1 cellular context compared by ENCODE assay signal in the genomic region with DNA sequence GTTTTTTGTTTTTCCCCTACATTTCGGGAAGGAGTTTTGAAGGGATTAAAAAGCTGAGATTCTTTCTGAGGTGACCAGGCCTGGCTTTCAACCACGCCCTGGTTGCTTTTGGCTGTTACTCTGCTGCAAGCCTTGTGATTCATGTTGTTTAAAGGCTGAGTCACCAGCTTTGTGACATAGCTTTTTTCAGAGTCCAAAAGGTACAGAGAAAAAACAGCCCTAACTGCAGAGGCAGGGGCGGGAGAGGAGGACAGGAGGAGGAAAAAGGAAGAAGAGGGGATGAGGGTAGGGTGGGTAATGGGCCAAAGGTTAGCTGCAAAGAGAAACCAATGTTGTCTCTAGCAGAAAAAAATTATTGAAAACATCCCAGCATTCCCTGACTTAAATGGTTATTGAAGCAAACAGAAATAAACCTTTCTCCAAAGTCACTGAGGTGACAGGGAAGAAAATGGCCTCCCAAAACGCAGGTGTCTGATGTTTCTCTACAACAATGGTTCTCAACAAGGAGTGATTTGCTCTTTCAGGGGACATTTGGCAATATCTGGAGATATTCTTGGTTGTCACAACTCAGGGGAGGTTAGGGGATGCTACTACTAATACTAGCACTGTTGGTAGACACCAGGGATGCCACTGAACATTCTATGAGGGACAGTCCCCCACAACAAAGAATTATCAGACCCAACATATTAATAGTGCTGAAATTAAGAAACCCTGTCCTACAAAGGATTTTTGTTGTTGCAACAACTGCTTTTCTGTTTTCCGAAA.
TF ChIP-seq lines count a peak whose summit lies in the region.

No MANE protein-coding gene starts in this region.

TF ChIP-seq in K562, 482 proteins besides CTCF, POLR2A, EP300 and RAD21 (continued from another document and continues in another):
- TF ChIP-seq C11orf30 (IDR thresholded peaks at IDR 0.05; ENCODE audit: low read depth) (no peak), POLR2H (tag; IDR thresholded peaks at IDR 0.05; ENCODE audit: low read depth) (no peak), ZNF436 (CRISPR knock-in tag; IDR thresholded peaks at IDR 0.05) (no peak), ZBTB2 (IDR thresholded peaks at IDR 0.05) (no peak), ATF3 (IDR thresholded peaks at IDR 0.05) (peak; percentile 94), ATF3 (CRISPR knock-in tag; conservative IDR thresholded peaks at IDR 0.05) (no peak), BRD9 (IDR thresholded peaks at IDR 0.05; ENCODE audit: low read depth, partially characterized antibody) (peak; percentile 63), EWSR1 (IDR thresholded peaks at IDR 0.05; ENCODE audit: borderline replicate concordance, low read depth, partially characterized antibody) (no peak), MAFG (tag; conservative IDR thresholded peaks at IDR 0.05) (peak; percentile 91), ETV6 (IDR thresholded peaks at IDR 0.05; ENCODE audit: borderline replicate concordance in 1 of 2, low read depth in 2 of 2, low read length in 1 of 2) (no peak), ETV6 (CRISPR knock-in tag; IDR thresholded peaks at IDR 0.05; ENCODE audit: borderline replicate concordance) (no peak), NR2C1 (IDR thresholded peaks at IDR 0.05) (no peak), NR2C1 (tag; IDR thresholded peaks at IDR 0.05) (no peak), SREBF2 (CRISPR knock-in tag; IDR thresholded peaks at IDR 0.05) (no peak), BACH1 (tag; IDR thresholded peaks at IDR 0.05) (peak; percentile 14; the same call in 1 of the 2 replicates), CEBPZ (IDR thresholded peaks at IDR 0.05; ENCODE audit: borderline replicate concordance, low read depth, low read length) (no peak), SRSF1 (IDR thresholded peaks at IDR 0.05; ENCODE audit: low read depth, low read length) (no peak), ZKSCAN3 (CRISPR knock-in tag; IDR thresholded peaks at IDR 0.05) (no peak), CCAR2 (IDR thresholded peaks at IDR 0.05; ENCODE audit: low read depth, low read length) (no peak), SMAD3 (CRISPR knock-in tag; conservative IDR thresholded peaks at IDR 0.05) (no peak), MEF2A (IDR thresholded peaks at IDR 0.05; ENCODE audit: control insufficient read depth, low read depth, low read length) (no peak), DIDO1 (tag; IDR thresholded peaks at IDR 0.05; ENCODE audit: low read depth) (no peak), SMC3 (conservative IDR thresholded peaks at IDR 0.05; ENCODE audit: insufficient read depth, low read depth, low read length) (no peak), MCM5 (IDR thresholded peaks at IDR 0.05; ENCODE audit: low read depth) (no peak), ZNF384 (IDR thresholded peaks at IDR 0.05; ENCODE audit: low read depth, low read length) (peak; percentile 67), ZNF444 (CRISPR knock-in tag; IDR thresholded peaks at IDR 0.05) (no peak), GTF2B (IDR thresholded peaks at IDR 0.05; ENCODE audit: extremely low read depth, insufficient read length) (no peak), KDM5B (IDR thresholded peaks at IDR 0.05; ENCODE audit: insufficient replicate concordance, low read depth, low read length) (no peak), ZNF316 (IDR thresholded peaks at IDR 0.05) (peak; percentile 98), GATAD2B (IDR thresholded peaks at IDR 0.05; ENCODE audit: borderline replicate concordance) (no peak), HLTF (IDR thresholded peaks at IDR 0.05) (peak; percentile 39; the same call in 1 of the 2 replicates), SMAD1 (IDR thresholded peaks at IDR 0.05; ENCODE audit: low read depth, low read length, partially characterized antibody) (peak; percentile 69), GABPA (tag; conservative IDR thresholded peaks at IDR 0.05; ENCODE audit: low read depth) (no peak), YY1 (IDR thresholded peaks at IDR 0.05; ENCODE audit: borderline replicate concordance in 1 of 3, control insufficient read depth in 1 of 3, extremely low read depth in 1 of 3, insufficient read depth in 3 of 3, insufficient read length in 1 of 3, insufficient replicate concordance in 2 of 3, low read depth in 1 of 3, low read length in 2 of 3) (peak in 1 of 3 experiments; percentile 57), ZMIZ1 (IDR thresholded peaks at IDR 0.05; ENCODE audit: low read depth in 2 of 2, low read length in 2 of 2) (no peak), NFE2L1 (tag; IDR thresholded peaks at IDR 0.05; ENCODE audit: borderline replicate concordance, low read depth) (peak; percentile 37; the same call in 1 of the 2 replicates), CREM (IDR thresholded peaks at IDR 0.05; ENCODE audit: low read depth) (peak; percentile 44; the same call in 1 of the 2 replicates), MTF1 (CRISPR knock-in tag; IDR thresholded peaks at IDR 0.05; ENCODE audit: borderline replicate concordance) (no peak), CBFA2T3 (IDR thresholded peaks at IDR 0.05) (peak; percentile 15; the same call in 1 of the 2 replicates), NBN (IDR thresholded peaks at IDR 0.05; ENCODE audit: low read depth) (peak; percentile 69), ARHGAP35 (IDR thresholded peaks at IDR 0.05; ENCODE audit: partially characterized antibody) (no peak), SIN3B (IDR thresholded peaks at IDR 0.05; ENCODE audit: low read depth) (no peak)
- TF ChIP-seq, protein P1, sequence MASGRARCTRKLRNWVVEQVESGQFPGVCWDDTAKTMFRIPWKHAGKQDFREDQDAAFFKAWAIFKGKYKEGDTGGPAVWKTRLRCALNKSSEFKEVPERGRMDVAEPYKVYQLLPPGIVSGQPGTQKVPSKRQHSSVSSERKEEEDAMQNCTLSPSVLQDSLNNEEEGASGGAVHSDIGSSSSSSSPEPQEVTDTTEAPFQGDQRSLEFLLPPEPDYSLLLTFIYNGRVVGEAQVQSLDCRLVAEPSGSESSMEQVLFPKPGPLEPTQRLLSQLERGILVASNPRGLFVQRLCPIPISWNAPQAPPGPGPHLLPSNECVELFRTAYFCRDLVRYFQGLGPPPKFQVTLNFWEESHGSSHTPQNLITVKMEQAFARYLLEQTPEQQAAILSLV (tag; IDR thresholded peaks at IDR 0.05): no peak
- TF ChIP-seq, protein P2, sequence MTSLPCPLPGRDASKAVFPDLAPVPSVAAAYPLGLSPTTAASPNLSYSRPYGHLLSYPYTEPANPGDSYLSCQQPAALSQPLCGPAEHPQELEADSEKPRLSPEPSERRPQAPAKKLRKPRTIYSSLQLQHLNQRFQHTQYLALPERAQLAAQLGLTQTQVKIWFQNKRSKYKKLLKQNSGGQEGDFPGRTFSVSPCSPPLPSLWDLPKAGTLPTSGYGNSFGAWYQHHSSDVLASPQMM (CRISPR knock-in tag; IDR thresholded peaks at IDR 0.05): no peak
- TF ChIP-seq, protein P3, sequence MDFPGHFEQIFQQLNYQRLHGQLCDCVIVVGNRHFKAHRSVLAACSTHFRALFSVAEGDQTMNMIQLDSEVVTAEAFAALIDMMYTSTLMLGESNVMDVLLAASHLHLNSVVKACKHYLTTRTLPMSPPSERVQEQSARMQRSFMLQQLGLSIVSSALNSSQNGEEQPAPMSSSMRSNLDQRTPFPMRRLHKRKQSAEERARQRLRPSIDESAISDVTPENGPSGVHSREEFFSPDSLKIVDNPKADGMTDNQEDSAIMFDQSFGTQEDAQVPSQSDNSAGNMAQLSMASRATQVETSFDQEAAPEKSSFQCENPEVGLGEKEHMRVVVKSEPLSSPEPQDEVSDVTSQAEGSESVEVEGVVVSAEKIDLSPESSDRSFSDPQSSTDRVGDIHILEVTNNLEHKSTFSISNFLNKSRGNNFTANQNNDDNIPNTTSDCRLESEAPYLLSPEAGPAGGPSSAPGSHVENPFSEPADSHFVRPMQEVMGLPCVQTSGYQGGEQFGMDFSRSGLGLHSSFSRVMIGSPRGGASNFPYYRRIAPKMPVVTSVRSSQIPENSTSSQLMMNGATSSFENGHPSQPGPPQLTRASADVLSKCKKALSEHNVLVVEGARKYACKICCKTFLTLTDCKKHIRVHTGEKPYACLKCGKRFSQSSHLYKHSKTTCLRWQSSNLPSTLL (IDR thresholded peaks at IDR 0.05): no peak
- TF ChIP-seq, protein P4, sequence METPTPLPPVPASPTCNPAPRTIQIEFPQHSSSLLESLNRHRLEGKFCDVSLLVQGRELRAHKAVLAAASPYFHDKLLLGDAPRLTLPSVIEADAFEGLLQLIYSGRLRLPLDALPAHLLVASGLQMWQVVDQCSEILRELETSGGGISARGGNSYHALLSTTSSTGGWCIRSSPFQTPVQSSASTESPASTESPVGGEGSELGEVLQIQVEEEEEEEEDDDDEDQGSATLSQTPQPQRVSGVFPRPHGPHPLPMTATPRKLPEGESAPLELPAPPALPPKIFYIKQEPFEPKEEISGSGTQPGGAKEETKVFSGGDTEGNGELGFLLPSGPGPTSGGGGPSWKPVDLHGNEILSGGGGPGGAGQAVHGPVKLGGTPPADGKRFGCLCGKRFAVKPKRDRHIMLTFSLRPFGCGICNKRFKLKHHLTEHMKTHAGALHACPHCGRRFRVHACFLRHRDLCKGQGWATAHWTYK (CRISPR knock-in tag; IDR thresholded peaks at IDR 0.05): no peak
- TF ChIP-seq, protein P5, sequence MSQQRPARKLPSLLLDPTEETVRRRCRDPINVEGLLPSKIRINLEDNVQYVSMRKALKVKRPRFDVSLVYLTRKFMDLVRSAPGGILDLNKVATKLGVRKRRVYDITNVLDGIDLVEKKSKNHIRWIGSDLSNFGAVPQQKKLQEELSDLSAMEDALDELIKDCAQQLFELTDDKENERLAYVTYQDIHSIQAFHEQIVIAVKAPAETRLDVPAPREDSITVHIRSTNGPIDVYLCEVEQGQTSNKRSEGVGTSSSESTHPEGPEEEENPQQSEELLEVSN (IDR thresholded peaks at IDR 0.05; ENCODE audit: borderline replicate concordance in 1 of 2, extremely low read depth in 1 of 2, insufficient read depth in 1 of 2, insufficient read length in 1 of 2, low read depth in 1 of 2, low read length in 1 of 2, poor library complexity in 1 of 2, severe bottlenecking in 1 of 2): no peak
